Comparison of ENCODE assay signal across 14 cellular contexts in genomic region chr19:49552749-49553148, GRCh38. TPM values are rescaled to one million over a fixed set of nuclear protein-coding genes. Genes with fewer than 3 reads are reported as not detected.
DNase-seq lines count a peak whose midpoint lies in the region; ATAC-seq and TF ChIP-seq lines count a peak whose summit lies in the region.
"Had no signal": no experiment of that assay in that cellular context is flagged by ENCODE, and none has a peak within 500 bp of the region (broad histone marks: within the 10 kb centered on the region; RNA-seq: fewer than 3 reads in every experiment).

No MANE protein-coding gene starts in this region.

- H3K27me3 ChIP-seq in CD4-positive, CD25-positive, alpha-beta regulatory T cell (ENCODE audit: control insufficient read depth, insufficient read depth, low read length) = no peaks in the 10 kb centered on the region
- H3K27me3 ChIP-seq in Peyer's patch = no peaks in the 10 kb centered on the region
- no peaks in the 10 kb centered on the region for H3K27me3 ChIP-seq in mucosa of rectum (ENCODE audit: control insufficient read depth in 2 of 2, insufficient read depth in 2 of 2, low read length in 2 of 2)
- H3K27me3 ChIP-seq: adrenal gland, gastrocnemius medialis had no signal

- H3K4me1 Mint-ChIP-seq in CD4-positive, CD25-positive, alpha-beta regulatory T cell = peaks cover 6 to 78% (median 42%) of the 10 kb centered on the region in 4 donors
- peaks cover 44% of the 10 kb centered on the region for H3K4me1 Mint-ChIP-seq in activated T-helper 2 cell treated with anti-CD3 and anti-CD28 coated beads, Interferon-gamma antibody, Interleukin-2, Interleukin-4, amounts not matched to agents 10 μg/mL and 5 μg/mL and 100 μg/mL, durations not matched to agents 14 hours and 24 hours and 36 hours (ENCODE audit: low read depth)

- peak in 2 of 3 donors; percentile 57 to 82 for DNase-seq in CD4-positive, CD25-positive, alpha-beta regulatory T cell
- no peak for DNase-seq in Peyer's patch
- DNase-seq in activated T-helper 2 cell treated with anti-CD3 and anti-CD28 coated beads, Interferon-gamma antibody, Interleukin-2, Interleukin-4, amounts not matched to agents 10 μg/mL and 5 μg/mL and 100 μg/mL, durations not matched to agents 14 hours and 24 hours and 36 hours (ENCODE audit: low spot score) = no peak
- no peak for DNase-seq in AG20443 (ENCODE audit: low spot score)
- DNase-seq in GM19238 (ENCODE audit: insufficient read length, low spot score) = no peak
- DNase-seq in NCI-H510A treated with DMSO at 0.1 percent for 48 hours (lab: John Stamatoyannopoulos, UW) = no peak
- DNase-seq: adrenal gland, gastrocnemius medialis, MM.1S, NCI-H2227 treated with DMSO at 0.1 percent for 48 hours had no signal

- peak overlapping the region; percentile 91 to 99 (median 98) for H3K27ac Mint-ChIP-seq in CD4-positive, CD25-positive, alpha-beta regulatory T cell
- peak overlapping the region; percentile 99 for H3K27ac Mint-ChIP-seq in activated T-helper 2 cell treated with anti-CD3 and anti-CD28 coated beads, Interferon-gamma antibody, Interleukin-2, Interleukin-4, amounts not matched to agents 10 μg/mL and 5 μg/mL and 100 μg/mL, durations not matched to agents 14 hours and 24 hours and 36 hours

- peak overlapping the region; percentile 76 for H3K27ac ChIP-seq in CD4-positive, CD25-positive, alpha-beta regulatory T cell (ENCODE audit: insufficient read depth, low read length, poor library complexity, severe bottlenecking)
- H3K27ac ChIP-seq in Peyer's patch (peak overlapping the region; percentile 61 to 93 (median 80)), mucosa of rectum (ENCODE audit: low read depth in 2 of 2, low read length in 2 of 2) (peak overlapping the region; percentile 92 to 95)
- H3K27ac ChIP-seq: C4-2B had no signal

- peak overlapping the region; percentile 12 to 87 (median 78) for H3K4me3 Mint-ChIP-seq in CD4-positive, CD25-positive, alpha-beta regulatory T cell
- peak overlapping the region; percentile 67 for H3K4me3 Mint-ChIP-seq in activated T-helper 2 cell treated with anti-CD3 and anti-CD28 coated beads, Interferon-gamma antibody, Interleukin-2, Interleukin-4, amounts not matched to agents 10 μg/mL and 5 μg/mL and 100 μg/mL, durations not matched to agents 14 hours and 24 hours and 36 hours (ENCODE audit: low read depth)

- peak overlapping the region in 1 of 2 donors; percentile 64 for H3K9ac ChIP-seq in mucosa of rectum (ENCODE audit: low read depth in 1 of 2, low read length in 2 of 2)

- no peak overlapping the region for H3K4me3 ChIP-seq in CD4-positive, CD25-positive, alpha-beta regulatory T cell (ENCODE audit: low read depth, low read length)
- H3K4me3 ChIP-seq in Peyer's patch (no peak overlapping the region), mucosa of rectum (ENCODE audit: low read length in 2 of 2) (no peak overlapping the region)
- H3K4me3 ChIP-seq: adrenal gland, gastrocnemius medialis had no signal

- intact Hi-C loops in activated T-helper 2 cell treated with anti-CD3 and anti-CD28 coated beads, Interferon-gamma antibody, Interleukin-2, Interleukin-4, amounts not matched to agents 10 μg/mL and 5 μg/mL and 100 μg/mL, durations not matched to agents 14 hours and 24 hours and 36 hours (cut with micrococcal nuclease) = no loop called here

- H3K36me3 Mint-ChIP-seq in CD4-positive, CD25-positive, alpha-beta regulatory T cell = peaks cover 29% of the 10 kb centered on the region
- peaks cover 41% of the 10 kb centered on the region for H3K36me3 Mint-ChIP-seq in activated T-helper 2 cell treated with anti-CD3 and anti-CD28 coated beads, Interferon-gamma antibody, Interleukin-2, Interleukin-4, amounts not matched to agents 10 μg/mL and 5 μg/mL and 100 μg/mL, durations not matched to agents 14 hours and 24 hours and 36 hours (ENCODE audit: low read depth)

- no peaks in the 10 kb centered on the region for H3K27me3 Mint-ChIP-seq in CD4-positive, CD25-positive, alpha-beta regulatory T cell
- H3K27me3 Mint-ChIP-seq in activated T-helper 2 cell treated with anti-CD3 and anti-CD28 coated beads, Interferon-gamma antibody, Interleukin-2, Interleukin-4, amounts not matched to agents 10 μg/mL and 5 μg/mL and 100 μg/mL, durations not matched to agents 14 hours and 24 hours and 36 hours (ENCODE audit: low read depth) = no peaks in the 10 kb centered on the region

- no peaks in the 10 kb centered on the region for H3K9me3 ChIP-seq in CD4-positive, CD25-positive, alpha-beta regulatory T cell (ENCODE audit: control insufficient read depth in 2 of 2, low read length in 2 of 2)
- H3K9me3 ChIP-seq in Peyer's patch (no peaks in the 10 kb centered on the region), mucosa of rectum (ENCODE audit: control insufficient read depth in 2 of 2, low read length in 2 of 2) (no peaks in the 10 kb centered on the region)
- H3K9me3 ChIP-seq: adrenal gland, gastrocnemius medialis had no signal

- no peak for TF ChIP-seq CTCF in Peyer's patch (IDR thresholded peaks at IDR 0.05)

- H3K9me3 Mint-ChIP-seq in CD4-positive, CD25-positive, alpha-beta regulatory T cell = peaks cover 0 to 2% (median 0%) of the 10 kb centered on the region in 7 donors
- H3K9me3 Mint-ChIP-seq in activated T-helper 2 cell treated with anti-CD3 and anti-CD28 coated beads, Interferon-gamma antibody, Interleukin-2, Interleukin-4, amounts not matched to agents 10 μg/mL and 5 μg/mL and 100 μg/mL, durations not matched to agents 14 hours and 24 hours and 36 hours = no peaks in the 10 kb centered on the region

- H3K36me3 ChIP-seq in CD4-positive, CD25-positive, alpha-beta regulatory T cell (ENCODE audit: control insufficient read depth, insufficient read depth, low read length) = peaks cover 12% of the 10 kb centered on the region
- H3K36me3 ChIP-seq in Peyer's patch (peaks cover 0 to 22% (median 0%) of the 10 kb centered on the region in 3 donors), mucosa of rectum (ENCODE audit: control insufficient read depth in 2 of 2, insufficient read depth in 2 of 2, low read length in 2 of 2) (peaks cover 14 to 21% of the 10 kb centered on the region in 2 donors)

- peak; percentile 43 to 53 for ATAC-seq in CD4-positive, CD25-positive, alpha-beta regulatory T cell (ENCODE audit: low read depth in 2 of 2)
- ATAC-seq in HG03457 (IDR thresholded peaks at IDR 0.05; ENCODE audit: unreplicated experiment) = no peak
- ATAC-seq: gastrocnemius medialis had no signal

- peaks cover 68% of the 10 kb centered on the region for H3K4me1 ChIP-seq in CD4-positive, CD25-positive, alpha-beta regulatory T cell (ENCODE audit: control insufficient read depth, insufficient read depth, low read length, poor library complexity, severe bottlenecking)
- peaks cover 0 to 63% (median 14%) of the 10 kb centered on the region in 4 donors for H3K4me1 ChIP-seq in Peyer's patch
- peaks cover 30 to 48% of the 10 kb centered on the region in 2 donors for H3K4me1 ChIP-seq in mucosa of rectum (ENCODE audit: control insufficient read depth in 2 of 2, insufficient read depth in 2 of 2, low read length in 2 of 2)
- H3K4me1 ChIP-seq: gastrocnemius medialis had no signal

- no peak for TF ChIP-seq POLR2A in Peyer's patch (IDR thresholded peaks at IDR 0.05)

RNA-seq across cellular contexts. Expression of gene RCN3, which starts 24.9 kb away (rescaled TPM):
- total RNA-seq in CD4-positive, CD25-positive, alpha-beta regulatory T cell = 3.6 TPM
- 1 to 10 TPM; 1.5 to 5.5 (median 2.5) TPM for polyA plus RNA-seq in CD4-positive, CD25-positive, alpha-beta regulatory T cell
- 100 to 1,000 TPM in 3 of 4 donors, 10 to 100 TPM in 1; 78.6 to 199 (median 151) TPM for total RNA-seq in Peyer's patch
- total RNA-seq in activated T-helper 2 cell treated with anti-CD3 and anti-CD28 coated beads, Interferon-gamma antibody, Interleukin-2, Interleukin-4, amounts not matched to agents 10 μg/mL and 5 μg/mL and 100 μg/mL, durations not matched to agents 14 hours and 24 hours and 36 hours = 3.2 and 3.8 TPM in 2 replicates

RNA-seq across cellular contexts. Expression of gene NOSIP, which starts 27.6 kb away (rescaled TPM):
- total RNA-seq in CD4-positive, CD25-positive, alpha-beta regulatory T cell = 124 TPM
- 100 to 1,000 TPM; 262 to 385 (median 285) TPM for polyA plus RNA-seq in CD4-positive, CD25-positive, alpha-beta regulatory T cell
- total RNA-seq in Peyer's patch = 10 to 100 TPM; 73.4 to 86.7 (median 80.9) TPM
- total RNA-seq in activated T-helper 2 cell treated with anti-CD3 and anti-CD28 coated beads, Interferon-gamma antibody, Interleukin-2, Interleukin-4, amounts not matched to agents 10 μg/mL and 5 μg/mL and 100 μg/mL, durations not matched to agents 14 hours and 24 hours and 36 hours = 64.8 and 67.1 TPM in 2 replicates

RNA-seq across cellular contexts. Expression of gene PRRG2, which starts 28.4 kb away (rescaled TPM):
- 0.84 TPM for total RNA-seq in CD4-positive, CD25-positive, alpha-beta regulatory T cell
- polyA plus RNA-seq in CD4-positive, CD25-positive, alpha-beta regulatory T cell = not detected
- 10 to 100 TPM in 3 of 4 donors, 1 to 10 TPM in 1; 1.7 to 20.8 (median 13.1) TPM for total RNA-seq in Peyer's patch
- total RNA-seq in activated T-helper 2 cell treated with anti-CD3 and anti-CD28 coated beads, Interferon-gamma antibody, Interleukin-2, Interleukin-4, amounts not matched to agents 10 μg/mL and 5 μg/mL and 100 μg/mL, durations not matched to agents 14 hours and 24 hours and 36 hours = 0.83 and 0.84 TPM in 2 replicates
- total RNA-seq: RPMI7951 had no signal

RNA-seq across cellular contexts. Expression of gene PRR12, which starts 38.2 kb away (rescaled TPM):
- total RNA-seq in CD4-positive, CD25-positive, alpha-beta regulatory T cell = 50.2 TPM
- under 1 TPM; 0.05 to 0.18 (median 0.16) TPM for polyA plus RNA-seq in CD4-positive, CD25-positive, alpha-beta regulatory T cell
- total RNA-seq in Peyer's patch = 10 to 100 TPM; 13.5 to 39.6 (median 28.1) TPM
- total RNA-seq in activated T-helper 2 cell treated with anti-CD3 and anti-CD28 coated beads, Interferon-gamma antibody, Interleukin-2, Interleukin-4, amounts not matched to agents 10 μg/mL and 5 μg/mL and 100 μg/mL, durations not matched to agents 14 hours and 24 hours and 36 hours = 34.2 and 34.6 TPM in 2 replicates

RNA-seq across cellular contexts. Expression of gene FCGRT, which starts 40.3 kb away (rescaled TPM):
- total RNA-seq in CD4-positive, CD25-positive, alpha-beta regulatory T cell = 23.3 TPM
- 10 to 100 TPM; 43.0 to 63.0 (median 49.8) TPM for polyA plus RNA-seq in CD4-positive, CD25-positive, alpha-beta regulatory T cell
- total RNA-seq in Peyer's patch = 100 to 1,000 TPM; 239 to 985 (median 837) TPM
- total RNA-seq in activated T-helper 2 cell treated with anti-CD3 and anti-CD28 coated beads, Interferon-gamma antibody, Interleukin-2, Interleukin-4, amounts not matched to agents 10 μg/mL and 5 μg/mL and 100 μg/mL, durations not matched to agents 14 hours and 24 hours and 36 hours = 1.8 and 2.2 TPM in 2 replicates

Comparison
In these comparisons a context has a peak if more than half of its experiments do, and no peak if none do; other contexts are left out.
1. DNase-seq: peak in CD4-positive, CD25-positive, alpha-beta regulatory T cell (2 of 3); none in Peyer's patch (0 of 3), activated T-helper 2 cell treated with anti-CD3 and anti-CD28 coated beads, Interferon-gamma antibody, Interleukin-2, Interleukin-4, amounts not matched to agents 10 μg/mL and 5 μg/mL and 100 μg/mL, durations not matched to agents 14 hours and 24 hours and 36 hours (single experiment), AG20443 (single experiment), GM19238 (single experiment) and NCI-H510A treated with DMSO at 0.1 percent for 48 hours (single experiment).
2. RNA of gene RCN3, which starts 24.9 kb away (total RNA-seq): 78.6 to 199 TPM in Peyer's patch; 3.2 to 3.8 TPM in activated T-helper 2 cell treated with anti-CD3 and anti-CD28 coated beads, Interferon-gamma antibody, Interleukin-2, Interleukin-4, amounts not matched to agents 10 μg/mL and 5 μg/mL and 100 μg/mL, durations not matched to agents 14 hours and 24 hours and 36 hours and 3.6 TPM in CD4-positive, CD25-positive, alpha-beta regulatory T cell (single experiment); every median in the first group is over 10 times any median in the second.
3. Peak in every context shown above with its lines, with median percentiles within 50 percentile points of each other: H3K27ac ChIP-seq.